Comparison of ENCODE assay signal across 1 cellular context in genomic region chr3:149224736-149225594, GRCh38.
A peak's percentile ranks its signal among the peaks of the same experiment; 100 is the strongest.
TF ChIP-seq lines count a peak whose summit lies in the region.

No MANE protein-coding gene starts in this region.

TF ChIP-seq in HepG2, 621 proteins besides CTCF, POLR2A, EP300 and RAD21 (continued from another document):
- TF ChIP-seq ZNF574 (CRISPR knock-in tag; IDR thresholded peaks at IDR 0.05) (peak; percentile 71; the same call in 1 of the 2 replicates), IRF1 (CRISPR knock-in tag; IDR thresholded peaks at IDR 0.05; ENCODE audit: low read depth) (peak; percentile 95; the same call in 1 of the 2 replicates), ZNF788 (CRISPR knock-in tag; IDR thresholded peaks at IDR 0.05; ENCODE audit: borderline replicate concordance) (peak; percentile 36; the same call in 1 of the 2 replicates), CCDC6 (CRISPR knock-in tag; IDR thresholded peaks at IDR 0.05) (no peak), AKAP8 (CRISPR knock-in tag; IDR thresholded peaks at IDR 0.05) (no peak; the same call in 1 of the 2 replicates), HMGA1 (CRISPR knock-in tag; conservative IDR thresholded peaks at IDR 0.05) (no peak), ZNF446 (CRISPR knock-in tag; IDR thresholded peaks at IDR 0.05) (no peak), STAT6 (CRISPR knock-in tag; IDR thresholded peaks at IDR 0.05; ENCODE audit: borderline replicate concordance) (peak; percentile 77; the same call in 1 of the 2 replicates), MAF1 (CRISPR knock-in tag; IDR thresholded peaks at IDR 0.05; ENCODE audit: borderline replicate concordance) (no peak), ZNF121 (CRISPR knock-in tag; IDR thresholded peaks at IDR 0.05) (no peak), SP140L (CRISPR knock-in tag; IDR thresholded peaks at IDR 0.05; ENCODE audit: borderline replicate concordance) (peak; percentile 95; the same call in 1 of the 2 replicates), ZNF674 (CRISPR knock-in tag; IDR thresholded peaks at IDR 0.05; ENCODE audit: low read depth) (no peak), THAP9 (CRISPR knock-in tag; IDR thresholded peaks at IDR 0.05; ENCODE audit: borderline replicate concordance) (no peak), ZNF180 (CRISPR knock-in tag; IDR thresholded peaks at IDR 0.05; ENCODE audit: borderline replicate concordance, low read depth) (no peak), YEATS2 (CRISPR knock-in tag; IDR thresholded peaks at IDR 0.05; ENCODE audit: borderline replicate concordance) (peak; percentile 73; the same call in 1 of the 2 replicates), GRHL1 (CRISPR knock-in tag; conservative IDR thresholded peaks at IDR 0.05) (no peak), ZNF512B (CRISPR knock-in tag; IDR thresholded peaks at IDR 0.05; ENCODE audit: borderline replicate concordance) (no peak)
